ENCODE assay signal across 26 cellular contexts in genomic region chr17:29216181-29216580, GRCh38. TPM values are rescaled to one million over a fixed set of nuclear protein-coding genes. Genes with fewer than 3 reads are reported as not detected.
"Had no signal": no experiment of that assay in that cellular context is flagged by ENCODE, and none has a peak within 500 bp of the region (broad histone marks: within the 10 kb centered on the region; RNA-seq: fewer than 3 reads in every experiment).

No MANE protein-coding gene starts in this region.

- H3K27me3 ChIP-seq: cardiac muscle cell had no signal

- H3K36me3 ChIP-seq: cardiac muscle cell had no signal

- H3K27ac ChIP-seq: cardiac muscle cell, SK-N-MC, VCaP had no signal

- DNase-seq: activated CD4-positive, alpha-beta memory T cell treated with anti-CD3 and anti-CD28 coated beads for 36 hours; activated CD4-positive, alpha-beta T cell treated with anti-CD3 and anti-CD28 coated beads, Interleukin-2, amount 10 ng/mL, durations not matched to agents 7 days and 5 days; activated CD4-positive, CD25-positive, alpha-beta regulatory T cell; activated CD8-positive, alpha-beta memory T cell treated with anti-CD3 and anti-CD28 coated beads for 24 hours; activated gamma-delta T cell; activated naive CD4-positive, alpha-beta T cell treated with anti-CD3 and anti-CD28 coated beads for 36 hours; activated T-cell treated with anti-CD3 and anti-CD28 coated beads, Interleukin-2, amount 50 U/mL, for 4 hours; amygdala; Kasumi-1; KBM-7; NCI-H1105; NCI-H1436; NCI-H1694 treated with DMSO at 0.1 percent for 48 hours; NCI-H2029 treated with DMSO at 0.1 percent for 48 hours; NCI-H345; NCI-H510A; NCI-H526 treated with DMSO at 0.1 percent for 48 hours; NCI-H82; T-cell had no signal

- H3K4me3 ChIP-seq: cardiac muscle cell, SK-N-MC had no signal

- FAIRE-seq: astrocyte had no signal

- ATAC-seq: activated T-cell treated with anti-CD3 and anti-CD28 coated beads, Interleukin-2, amount 50 U/mL, for 4 hours; PC-3; Right ventricle myocardium inferior; T-cell had no signal

RNA-seq across cellular contexts. Expression of gene CRYBA1, which starts 30.5 kb away (rescaled TPM):
- total RNA-seq: activated CD4-positive, alpha-beta memory T cell treated with anti-CD3 and anti-CD28 coated beads for 36 hours; activated CD4-positive, alpha-beta T cell treated with anti-CD3 and anti-CD28 coated beads, Interleukin-2, amount 10 ng/mL, durations not matched to agents 7 days and 5 days; activated naive CD4-positive, alpha-beta T cell treated with anti-CD3 and anti-CD28 coated beads for 36 hours; activated T-cell treated with anti-CD3 and anti-CD28 coated beads, Interleukin-2, amount 50 U/mL, for 4 hours; astrocyte; cardiac muscle cell; PC-3; Right ventricle myocardium inferior; T-cell; T-helper 2 cell treated with Interferon-gamma antibody and Interleukin-4, amounts not matched to agents 100 ng/mL and 5 ng/mL, for 36 hours had no signal
- polyA plus RNA-seq: cardiac muscle cell had no signal
